In the genomic region with DNA sequence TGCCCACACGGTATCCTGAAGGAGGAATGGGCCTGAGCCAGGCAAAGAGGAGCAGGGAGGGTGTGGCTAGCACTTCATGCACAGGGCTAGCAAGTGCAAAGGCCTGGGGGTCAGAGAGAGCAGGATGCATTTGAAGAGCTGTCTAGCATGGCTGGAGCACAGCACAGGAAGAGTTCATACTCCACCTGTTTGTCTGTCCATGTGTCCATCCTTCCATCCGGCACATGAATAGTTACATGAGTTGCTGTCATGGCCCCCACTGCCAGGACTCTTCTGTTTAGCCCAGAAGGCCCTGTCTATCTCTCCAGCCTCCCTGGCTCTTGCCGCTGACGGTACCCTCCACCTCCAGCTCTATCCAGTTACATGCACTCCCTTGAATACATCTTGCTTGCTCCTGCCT, we compare ENCODE assay signal across 19 cellular contexts. TPM values are rescaled to one million over a fixed set of nuclear protein-coding genes. Genes with fewer than 3 reads are reported as not detected.
DNase-seq lines count a peak whose midpoint lies in the region; ATAC-seq and TF ChIP-seq lines count a peak whose summit lies in the region.
"Had no signal": no experiment of that assay in that cellular context is flagged by ENCODE, and none has a peak within 500 bp of the region (broad histone marks: within the 10 kb centered on the region; RNA-seq: fewer than 3 reads in every experiment).

No MANE protein-coding gene starts in this region.

- TF ChIP-seq POLR2A in sigmoid colon (IDR thresholded peaks at IDR 0.05) (no peak), uterus (IDR thresholded peaks at IDR 0.05) (no peak)

- DNase-seq in islet precursor cell = peak; percentile 37
- peak; percentile 50 for DNase-seq in sigmoid colon
- DNase-seq in uterus = no peak
- DNase-seq in BE2C = no peak
- DNase-seq in left lung = no peak
- DNase-seq: CD4-positive, CD25-positive, alpha-beta regulatory T cell; DMS 273 treated with DMSO at 0.1 percent for 48 hours; DND-41; MV-4-11; NCI-H1105 treated with DMSO at 0.1 percent for 48 hours; NCI-H2171; NCI-H345; NCI-H524 treated with DMSO at 0.1 percent for 48 hours had no signal

- H3K4me1 ChIP-seq in HEK293 (ENCODE audit: control insufficient read depth, insufficient read depth, low read length) (peaks cover 5% of the 10 kb centered on the region; the same call in 1 of the 2 replicates), sigmoid colon (peaks cover 0 to 45% (median 41%) of the 10 kb centered on the region in 4 donors), uterus (peaks cover 0 to 8% of the 10 kb centered on the region in 2 donors), BE2C (peaks cover 15% of the 10 kb centered on the region), left lung (peaks cover 3 to 13% of the 10 kb centered on the region in 2 donors)

- POLR2A ChIA-PET in HEK293 (lab: Yijun Ruan, JAX) = no interaction called here

- H3K9me3 ChIP-seq in HEK293 (ENCODE audit: control insufficient read depth, insufficient read depth, low read depth, low read length) (no peaks in the 10 kb centered on the region), sigmoid colon (no peaks in the 10 kb centered on the region), uterus (no peaks in the 10 kb centered on the region), BE2C (no peaks in the 10 kb centered on the region), left lung (no peaks in the 10 kb centered on the region)
- H3K9me3 ChIP-seq: A549, Peyer's patch, SJSA1 had no signal

- CTCF ChIA-PET in HEK293 (lab: Yijun Ruan, JAX) = interaction anchor here (0.7 kb wide), 1 partner anchor 27 kb away, joined by 3 read pairs; no protein-coding TSS in a partner anchor

- TF ChIP-seq EP300 in sigmoid colon (IDR thresholded peaks at IDR 0.05) = no peak

- WGBS in sigmoid colon, 2 donors = 97 to 98% methylated on average over 4 of the region's 4 CpGs

- peak overlapping the region; percentile 72 for H3K27ac ChIP-seq in C4-2B
- no peak overlapping the region for H3K27ac ChIP-seq in HEK293 (ENCODE audit: extremely low read depth, low read depth, low read length)
- no peak overlapping the region for H3K27ac ChIP-seq in sigmoid colon
- no peak overlapping the region for H3K27ac ChIP-seq in uterus
- H3K27ac ChIP-seq in left lung = no peak overlapping the region
- H3K27ac ChIP-seq: A549, Peyer's patch, SJSA1 had no signal

- H3K4me3 ChIP-seq in HEK293 (ENCODE audit: low read depth, low read length) = no peak overlapping the region
- H3K4me3 ChIP-seq in sigmoid colon = no peak overlapping the region
- H3K4me3 ChIP-seq in uterus = no peak overlapping the region
- no peak overlapping the region for H3K4me3 ChIP-seq in BE2C (ENCODE audit: low read depth, low read length)
- no peak overlapping the region for H3K4me3 ChIP-seq in left lung
- H3K4me3 ChIP-seq: A549, Peyer's patch, SJSA1 had no signal

- intact Hi-C loops in sigmoid colon (cut with DNase I) = no loop called here
- intact Hi-C loops in uterus (cut with DNase I; ENCODE audit: low total_unique reads) = no loop called here
- intact Hi-C loops in left lung (cut with DNase I) = no loop called here

- ATAC-seq in GM21515 (IDR thresholded peaks at IDR 0.05; ENCODE audit: unreplicated experiment) (no peak), left lung (no peak)
- ATAC-seq: A549 had no signal

- no peaks in the 10 kb centered on the region for H3K36me3 ChIP-seq in HEK293 (ENCODE audit: control insufficient read depth in 2 of 2, insufficient read depth in 1 of 2, low read length in 2 of 2)
- H3K36me3 ChIP-seq in sigmoid colon = no peaks in the 10 kb centered on the region
- no peaks in the 10 kb centered on the region for H3K36me3 ChIP-seq in uterus
- H3K36me3 ChIP-seq in BE2C = no peaks in the 10 kb centered on the region
- no peaks in the 10 kb centered on the region for H3K36me3 ChIP-seq in left lung
- H3K36me3 ChIP-seq: Peyer's patch, SJSA1 had no signal

- H3K27me3 ChIP-seq in sigmoid colon (no peaks in the 10 kb centered on the region), uterus (no peaks in the 10 kb centered on the region), BE2C (no peaks in the 10 kb centered on the region), left lung (no peaks in the 10 kb centered on the region)
- H3K27me3 ChIP-seq: Peyer's patch, SJSA1 had no signal

- TF ChIP-seq CTCF in C4-2B (conservative IDR thresholded peaks at IDR 0.05) = no peak
- TF ChIP-seq CTCF in HEK293 (tag by site-specific recombination; IDR thresholded peaks at IDR 0.05) = no peak
- TF ChIP-seq CTCF in sigmoid colon (IDR thresholded peaks at IDR 0.05) = no peak
- TF ChIP-seq CTCF in uterus (IDR thresholded peaks at IDR 0.05) = no peak
- TF ChIP-seq CTCF in BE2C (IDR thresholded peaks at IDR 0.05; ENCODE audit: low read depth, low read length) = no peak
- TF ChIP-seq CTCF in left lung (IDR thresholded peaks at IDR 0.05) = no peak

TF ChIP-seq in HEK293, 187 proteins besides CTCF, POLR2A, EP300 and RAD21:
- TF ChIP-seq ZNF600 (tag by site-specific recombination; IDR thresholded peaks at IDR 0.05) (no peak), ZNF791 (tag by site-specific recombination; IDR thresholded peaks at IDR 0.05) (no peak), ZNF214 (tag by site-specific recombination; IDR thresholded peaks at IDR 0.05; ENCODE audit: borderline replicate concordance) (no peak), ZNF623 (tag by site-specific recombination; IDR thresholded peaks at IDR 0.05) (0 out of 2 replicates have a peak, but pooled peaks have one; percentile 35)
- TF ChIP-seq, protein P1, sequence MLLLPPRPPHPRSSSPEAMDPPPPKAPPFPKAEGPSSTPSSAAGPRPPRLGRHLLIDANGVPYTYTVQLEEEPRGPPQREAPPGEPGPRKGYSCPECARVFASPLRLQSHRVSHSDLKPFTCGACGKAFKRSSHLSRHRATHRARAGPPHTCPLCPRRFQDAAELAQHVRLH (tag by site-specific recombination; IDR thresholded peaks at IDR 0.05) = no peak
- TF ChIP-seq, protein P2, sequence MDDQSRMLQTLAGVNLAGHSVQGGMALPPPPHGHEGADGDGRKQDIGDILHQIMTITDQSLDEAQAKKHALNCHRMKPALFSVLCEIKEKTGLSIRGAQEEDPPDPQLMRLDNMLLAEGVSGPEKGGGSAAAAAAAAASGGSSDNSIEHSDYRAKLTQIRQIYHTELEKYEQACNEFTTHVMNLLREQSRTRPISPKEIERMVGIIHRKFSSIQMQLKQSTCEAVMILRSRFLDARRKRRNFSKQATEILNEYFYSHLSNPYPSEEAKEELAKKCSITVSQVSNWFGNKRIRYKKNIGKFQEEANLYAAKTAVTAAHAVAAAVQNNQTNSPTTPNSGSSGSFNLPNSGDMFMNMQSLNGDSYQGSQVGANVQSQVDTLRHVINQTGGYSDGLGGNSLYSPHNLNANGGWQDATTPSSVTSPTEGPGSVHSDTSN (CRISPR knock-in tag; IDR thresholded peaks at IDR 0.05) = no peak
TF ChIP-seq in HEK293: peak in this region for 1.

RNA-seq across cellular contexts. Expression of a gene that starts 17.1 kb away (rescaled TPM):
- total RNA-seq in sigmoid colon (10 to 100 TPM; 26.9 to 50.7 (median 42.0) TPM), uterus (10 to 100 TPM; 16.2 to 75.6 (median 54.9) TPM), left lung (10 to 100 TPM; 77.8 to 96.9 TPM)
- 10 to 100 TPM; 32.4 to 43.6 (median 32.6) TPM for polyA plus RNA-seq in sigmoid colon
- 103 TPM for polyA plus RNA-seq in BE2C (2012; ENCODE audit: insufficient read depth, insufficient read length, low read depth)

Comparison
In these comparisons a context has a peak if more than half of its experiments do, and no peak if none do; other contexts are left out.
1. DNase-seq: peak in islet precursor cell (single experiment) and sigmoid colon (single experiment); none in uterus (0 of 2), BE2C (single experiment) and left lung (0 of 2).